ENCODE assay signal across 6 cellular contexts in the genomic region with DNA sequence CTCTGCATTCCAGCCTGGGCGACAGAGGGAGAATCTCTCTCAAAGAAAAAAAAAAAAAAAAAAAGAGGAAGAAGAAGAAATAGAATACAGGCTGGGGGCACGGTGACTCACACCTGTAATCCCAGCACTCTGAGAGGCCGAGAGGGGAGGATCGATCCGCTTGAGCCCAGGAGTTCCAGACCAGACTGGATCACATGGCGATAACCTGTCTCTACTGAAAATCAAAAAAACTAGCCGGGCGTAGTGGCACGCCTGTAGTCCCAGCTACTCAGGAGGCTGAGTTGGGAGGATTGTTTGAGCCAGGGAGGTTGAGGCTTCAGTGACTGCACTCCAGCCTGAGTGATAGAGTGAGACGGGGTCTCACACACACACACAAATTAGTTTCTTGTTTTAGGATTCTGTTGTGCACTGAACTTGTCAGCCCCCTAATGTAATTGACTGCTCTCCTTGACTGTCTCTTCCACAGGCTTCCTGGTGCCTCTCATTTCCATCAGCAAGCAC. TPM values are rescaled to one million over a fixed set of nuclear protein-coding genes. Genes with fewer than 3 reads are reported as not detected.
DNase-seq lines count a peak whose midpoint lies in the region; ATAC-seq and TF ChIP-seq lines count a peak whose summit lies in the region.

No MANE protein-coding gene starts in this region.

- no peak for DNase-seq in GM12864 (ENCODE audit: low read depth)
- DNase-seq in RKO (ENCODE audit: low spot score), result peak; percentile 35
- no peak for DNase-seq in left ventricle myocardium inferior

- H3K9me3 ChIP-seq in left ventricle myocardium inferior (replicated peaks), result no peaks in the 10 kb centered on the region
- no peaks in the 10 kb centered on the region for H3K9me3 ChIP-seq in thymus (ENCODE audit: control insufficient read depth)

- 43% methylated on average over 10 of the region's 10 CpGs for WGBS in thymus

- no peak for TF ChIP-seq CTCF in GM12864 (IDR thresholded peaks at IDR 0.05; ENCODE audit: low read depth, low read length, missing control alignments)
- TF ChIP-seq CTCF in left ventricle myocardium inferior (IDR thresholded peaks at IDR 0.05; ENCODE audit: borderline replicate concordance), result no peak

- H3K4me1 ChIP-seq in left ventricle myocardium inferior (peaks cover 47% of the 10 kb centered on the region), thymus (ENCODE audit: control insufficient read depth, insufficient read depth, low read length) (peaks cover 15% of the 10 kb centered on the region)

- H3K27ac ChIP-seq in left ventricle myocardium inferior (replicated peaks) (peak overlapping the region; percentile 98), thymus (ENCODE audit: low read depth) (peak overlapping the region; percentile 100)

- TF ChIP-seq POLR2A in GM18505 (IDR thresholded peaks at IDR 0.05; ENCODE audit: borderline replicate concordance, extremely low read depth, insufficient read depth, insufficient read length), result no peak

- intact Hi-C loops in left ventricle myocardium inferior (cut with micrococcal nuclease), result no loop called here

- no peak for ATAC-seq in GM18520 (IDR thresholded peaks at IDR 0.05; ENCODE audit: unreplicated experiment)
- ATAC-seq in GM18505 (IDR thresholded peaks at IDR 0.05; ENCODE audit: unreplicated experiment), result no peak

- H3K36me3 ChIP-seq in left ventricle myocardium inferior, result peaks cover 31% of the 10 kb centered on the region
- peaks cover 26% of the 10 kb centered on the region for H3K36me3 ChIP-seq in thymus (ENCODE audit: control insufficient read depth, insufficient read depth)

- H3K27me3 ChIP-seq in left ventricle myocardium inferior (ENCODE audit: low read depth) (no peaks in the 10 kb centered on the region), thymus (ENCODE audit: control insufficient read depth, insufficient read depth) (no peaks in the 10 kb centered on the region)

- H3K4me3 ChIP-seq in GM12864 (ENCODE audit: low read depth, low read length) (peak overlapping the region; percentile 71), left ventricle myocardium inferior (peak overlapping the region; percentile 85), thymus (ENCODE audit: low read length) (peak overlapping the region; percentile 82)

RNA-seq across cellular contexts. Expression of a gene that starts 1.0 kb away (rescaled TPM):
- total RNA-seq in left ventricle myocardium inferior, result 30.6 TPM
- polyA plus RNA-seq in thymus, result 81.6 TPM

RNA-seq across cellular contexts. Expression of a gene that starts 10.7 kb away (rescaled TPM):
- total RNA-seq in left ventricle myocardium inferior, result 29.7 TPM
- polyA plus RNA-seq in thymus, result 53.6 TPM

RNA-seq across cellular contexts. Expression of a gene that starts 11.2 kb away (rescaled TPM):
- total RNA-seq in left ventricle myocardium inferior, result 214 TPM
- polyA plus RNA-seq in thymus, result 214 TPM

RNA-seq across cellular contexts. Expression of a gene that starts 19.6 kb away (rescaled TPM):
- 0.96 TPM for total RNA-seq in left ventricle myocardium inferior
- polyA plus RNA-seq in thymus, result 41.0 TPM

RNA-seq across cellular contexts. Expression of a gene that starts 27.5 kb away (rescaled TPM):
- 16.6 TPM for total RNA-seq in left ventricle myocardium inferior
- polyA plus RNA-seq in thymus, result 48.8 TPM
